11 cellular contexts compared by ENCODE assay signal in genomic region chr14:23114669-23115491, GRCh38. TPM values are rescaled to one million over a fixed set of nuclear protein-coding genes. Genes with fewer than 3 reads are reported as not detected.
A peak's percentile ranks its signal among the peaks of the same experiment; 100 is the strongest.
DNase-seq lines count a peak whose midpoint lies in the region; ATAC-seq, FAIRE-seq and TF ChIP-seq lines count a peak whose summit lies in the region.
"Had no signal": no experiment of that assay in that cellular context is flagged by ENCODE, and none has a peak within 500 bp of the region (broad histone marks: within the 10 kb centered on the region; RNA-seq: fewer than 3 reads in every experiment).

No MANE protein-coding gene starts in this region.

- H3K27me3 ChIP-seq in CD4-positive, alpha-beta T cell (ENCODE audit: control insufficient read depth, insufficient read depth, low read length), result peaks cover 16% of the 10 kb centered on the region
- H3K27me3 ChIP-seq in IMR-90 (ENCODE audit: control insufficient read depth, insufficient read depth, low read length) (no peaks in the 10 kb centered on the region), GM12878 (replicated peaks in 1 of 2; ENCODE audit: control insufficient read depth in 2 of 2, insufficient read depth in 2 of 2, low read length in 1 of 2) (peaks cover 0 to 7% of the 10 kb centered on the region in 2 experiments; a peak in 3 of 4 replicates), vagina (no peaks in the 10 kb centered on the region), neuronal stem cell (ENCODE audit: control insufficient read depth in 3 of 3, insufficient read depth in 3 of 3, low read depth in 1 of 3, low read length in 3 of 3) (peaks cover 0 to 12% (median 0%) of the 10 kb centered on the region in 3 experiments)

- no peaks in the 10 kb centered on the region for H4K20me1 ChIP-seq in IMR-90 (ENCODE audit: insufficient read depth, low read length)
- H4K20me1 ChIP-seq in GM12878 (ENCODE audit: control insufficient read depth, insufficient read depth), result no peaks in the 10 kb centered on the region

- H4K5ac ChIP-seq in IMR-90 (ENCODE audit: low read depth, low read length), result peak overlapping the region; percentile 73

- H3K9me3 Mint-ChIP-seq in CD4-positive, alpha-beta T cell, result no peaks in the 10 kb centered on the region

- CTCF ChIA-PET in CD4-positive, alpha-beta T cell (lab: Charles Lee), result interaction anchor here (1.1 kb wide), 1 partner anchor 72 kb away, joined by 3 read pairs; no protein-coding TSS in a partner anchor
- CTCF ChIA-PET in IMR-90 (lab: Yijun Ruan, JAX) (interaction anchor here (0.6 kb wide), 2 partner anchors 38 to 180 kb away, joined by 3 read pairs; no protein-coding TSS in a partner anchor), GM12878 (lab: Yijun Ruan, JAX) (interaction anchor here (1.2 kb wide), 1 partner anchor 38 kb away, joined by 3 read pairs; no protein-coding TSS in a partner anchor)

- H3K18ac ChIP-seq in IMR-90 (ENCODE audit: low read depth, low read length) (peak overlapping the region; percentile 87), neuronal stem cell (ENCODE audit: low read length) (no peak overlapping the region)

- H2BK20ac ChIP-seq in IMR-90 (ENCODE audit: low read depth, low read length), result peak overlapping the region; percentile 95

- DNase-seq in CD4-positive, alpha-beta T cell, result no peak
- DNase-seq in IMR-90, result peak; percentile 99
- DNase-seq in GM12878 (ENCODE audit: low read depth, low spot score), result no peak
- no peak for DNase-seq in vagina (ENCODE audit: extremely low spot score in 2 of 2)
- no peak for DNase-seq in neuronal stem cell (ENCODE audit: low spot score)
- DNase-seq: gastrocnemius medialis had no signal

- H3K4me1 Mint-ChIP-seq in CD4-positive, alpha-beta T cell (ENCODE audit: low read depth), result peaks cover 39% of the 10 kb centered on the region

- H3K9me1 ChIP-seq in IMR-90 (ENCODE audit: insufficient read depth, low read length), result peaks cover 35% of the 10 kb centered on the region

- no TSS peak for BruUV-seq in IMR-90 (replicated peaks; lab: Mats Ljungman, UMichigan)
- BruUV-seq in GM12878 (replicated peaks; lab: Mats Ljungman, UMichigan), result no TSS peak

- H3K9ac ChIP-seq in IMR-90 (ENCODE audit: low read depth, low read length) (peak overlapping the region; percentile 3; the same call in 1 of the 2 replicates), GM12878 (ENCODE audit: control insufficient read depth, insufficient read depth, low read length) (no peak overlapping the region), neuronal stem cell (ENCODE audit: low read depth, low read length, poor library complexity) (no peak overlapping the region)

- H2AK5ac ChIP-seq in IMR-90 (ENCODE audit: low read depth, low read length), result peak overlapping the region; percentile 97
- H2AK5ac ChIP-seq in neuronal stem cell (ENCODE audit: low read depth, low read length), result no peak overlapping the region

- H3K4me2 ChIP-seq in IMR-90 (ENCODE audit: low read depth, low read length) (peak overlapping the region; percentile 58), GM12878 (ENCODE audit: control insufficient read depth, insufficient read depth) (no peak overlapping the region), neuronal stem cell (ENCODE audit: insufficient read depth, low read length, poor library complexity, severe bottlenecking) (no peak overlapping the region)

- H3K4me3 ChIP-seq in IMR-90 (ENCODE audit: insufficient read depth, low read depth, low read length) (no peak overlapping the region), GM12878 (no peak overlapping the region), mesodermal cell (ENCODE audit: extremely low read depth, insufficient read depth, low read length, poor library complexity, severe bottlenecking) (no peak overlapping the region), vagina (no peak overlapping the region), neuronal stem cell (ENCODE audit: low read length in 2 of 2) (no peak overlapping the region)
- H3K4me3 ChIP-seq: gastrocnemius medialis had no signal

- no peak for FAIRE-seq in GM12878 (lab: Jason Lieb, UNC)

- H3K9me3 ChIP-seq in CD4-positive, alpha-beta T cell (ENCODE audit: control insufficient read depth, low read length), result no peaks in the 10 kb centered on the region
- H3K9me3 ChIP-seq in IMR-90 (ENCODE audit: control insufficient read depth, insufficient read depth, low read length) (no peaks in the 10 kb centered on the region), GM12878 (replicated peaks; ENCODE audit: control insufficient read depth, insufficient read depth, low read length) (no peaks in the 10 kb centered on the region), mesodermal cell (ENCODE audit: control insufficient read depth, low read length) (no peaks in the 10 kb centered on the region), vagina (no peaks in the 10 kb centered on the region), neuronal stem cell (replicated peaks in 1 of 2; ENCODE audit: control insufficient read depth in 2 of 2, insufficient read depth in 1 of 2, low read depth in 1 of 2, low read length in 2 of 2) (no peaks in the 10 kb centered on the region)
- H3K9me3 ChIP-seq: gastrocnemius medialis had no signal

- no peak overlapping the region for H3K27ac ChIP-seq in CD4-positive, alpha-beta T cell (ENCODE audit: low read depth, low read length)
- H3K27ac ChIP-seq in IMR-90 (ENCODE audit: insufficient read depth, low read length), result peak overlapping the region; percentile 79
- no peak overlapping the region for H3K27ac ChIP-seq in GM12878 (ENCODE audit: control insufficient read depth, insufficient read depth)
- peak overlapping the region; percentile 10 for H3K27ac ChIP-seq in mesodermal cell (ENCODE audit: low read depth, low read length, severe bottlenecking)
- H3K27ac ChIP-seq in vagina, result no peak overlapping the region
- H3K27ac ChIP-seq in neuronal stem cell (replicated peaks; ENCODE audit: low read length), result no peak overlapping the region
- H3K27ac ChIP-seq: gastrocnemius medialis had no signal

- no peak overlapping the region for H2BK12ac ChIP-seq in neuronal stem cell (ENCODE audit: low read length)

- peak overlapping the region; percentile 92 to 95 for H4K8ac ChIP-seq in IMR-90 (ENCODE audit: low read depth in 2 of 2, low read length in 2 of 2)
- no peak overlapping the region for H4K8ac ChIP-seq in neuronal stem cell (ENCODE audit: low read depth, low read length)

- dilution Hi-C loops in IMR-90 (cut with HindIII; ENCODE audit: low sequenced_read_pairs, unreplicated experiment), result no loop called here

- peak overlapping the region; percentile 93 for H2AK9ac ChIP-seq in IMR-90 (replicated peaks; ENCODE audit: low read depth, low read length, poor library complexity)

- H2BK15ac ChIP-seq in IMR-90 (ENCODE audit: low read depth, low read length), result peak overlapping the region; percentile 100; the same call in 2 of the 3 replicates
- no peak overlapping the region for H2BK15ac ChIP-seq in neuronal stem cell (ENCODE audit: low read length)

- H3K36me3 ChIP-seq in IMR-90 (ENCODE audit: control insufficient read depth, insufficient read depth, low read length), result no peaks in the 10 kb centered on the region
- no peaks in the 10 kb centered on the region for H3K36me3 ChIP-seq in GM12878 (ENCODE audit: control insufficient read depth in 2 of 2, insufficient read depth in 2 of 2, low read length in 1 of 2)
- H3K36me3 ChIP-seq in mesodermal cell (ENCODE audit: control insufficient read depth, insufficient read depth, low read length), result no peaks in the 10 kb centered on the region
- no peaks in the 10 kb centered on the region for H3K36me3 ChIP-seq in vagina
- no peaks in the 10 kb centered on the region for H3K36me3 ChIP-seq in neuronal stem cell (replicated peaks in 1 of 2; ENCODE audit: control insufficient read depth in 2 of 2, insufficient read depth in 2 of 2, low read length in 2 of 2)
- H3K36me3 ChIP-seq: gastrocnemius medialis had no signal

- H3K79me1 ChIP-seq in IMR-90 (ENCODE audit: low read depth in 1 of 2, low read length in 2 of 2) (peaks cover 9 to 10% of the 10 kb centered on the region in 2 experiments; a peak in 2 of 4 replicates), neuronal stem cell (ENCODE audit: low read depth, low read length) (no peaks in the 10 kb centered on the region)

- peak overlapping the region; percentile 95 for H3K4ac ChIP-seq in IMR-90 (ENCODE audit: low read depth, low read length)
- H3K4ac ChIP-seq in neuronal stem cell (ENCODE audit: low read length), result no peak overlapping the region

- no peaks in the 10 kb centered on the region for H3K79me2 ChIP-seq in GM12878 (ENCODE audit: control insufficient read depth, insufficient read depth, low read length)

- no peaks in the 10 kb centered on the region for H3K27me3 Mint-ChIP-seq in CD4-positive, alpha-beta T cell

- TF ChIP-seq POLR2A in IMR-90 (IDR thresholded peaks at IDR 0.05; ENCODE audit: low read depth, low read length), result peak; percentile 75; the same call in 1 of the 2 replicates
- TF ChIP-seq POLR2A in GM12878 (IDR thresholded peaks at IDR 0.05; ENCODE audit: low read depth, low read length), result no peak
- no peak for TF ChIP-seq POLR2A in vagina (IDR thresholded peaks at IDR 0.05)

- peak overlapping the region; percentile 95 for H4K91ac ChIP-seq in IMR-90 (ENCODE audit: insufficient read depth, low read depth, low read length)
- no peak overlapping the region for H4K91ac ChIP-seq in neuronal stem cell (ENCODE audit: low read depth, low read length, poor library complexity)

- peak overlapping the region; percentile 91 for H3K14ac ChIP-seq in IMR-90 (replicated peaks; ENCODE audit: low read depth, low read length)
- H3K14ac ChIP-seq in neuronal stem cell (ENCODE audit: low read length), result no peak overlapping the region

- POLR2A ChIA-PET in CD4-positive, alpha-beta T cell (lab: Charles Lee), result no interaction called here
- POLR2A ChIA-PET in IMR-90 (lab: Charles Lee; ENCODE audit: unreplicated experiment) (interaction anchor here (1.0 kb wide), 1 partner anchor 20 kb away, joined by 3 read pairs; the partner anchor contains the start of genes ACIN1 and C14orf119), GM12878 (lab: Charles Lee) (no interaction called here)

- peak overlapping the region; percentile 98 for H2BK120ac ChIP-seq in IMR-90 (ENCODE audit: low read depth, low read length)
- H2BK120ac ChIP-seq in neuronal stem cell (ENCODE audit: low read depth, low read length), result no peak overlapping the region

- intact Hi-C loops in CD4-positive, alpha-beta T cell (cut with DNase I, micrococcal nuclease), result loop anchor here in 1 of 2 experiments (5.0 kb wide), 1 partner anchor 43 kb away; no protein-coding TSS in a partner anchor
- intact Hi-C loops in IMR-90 (cut with micrococcal nuclease) (no loop called here), GM12878 (cut with micrococcal nuclease; ENCODE audit: unreplicated experiment) (no loop called here), vagina (cut with DNase I) (no loop called here)

- H2AFZ ChIP-seq in IMR-90 (replicated peaks; ENCODE audit: low read length, poor library complexity), result peak overlapping the region; percentile 82
- no peak overlapping the region for H2AFZ ChIP-seq in GM12878 (ENCODE audit: control insufficient read depth, low read depth, low read length)
- H2AFZ ChIP-seq in neuronal stem cell (ENCODE audit: low read length), result no peak overlapping the region

- TF ChIP-seq RAD21 in IMR-90 (IDR thresholded peaks at IDR 0.05; ENCODE audit: low read length) (no peak; the same call in 1 of the 2 replicates), GM12878 (IDR thresholded peaks at IDR 0.05; ENCODE audit: insufficient read depth, low read depth, low read length) (no peak)

- H3K36me3 Mint-ChIP-seq in CD4-positive, alpha-beta T cell (ENCODE audit: low read depth), result no peaks in the 10 kb centered on the region

- H3K4me3 Mint-ChIP-seq in CD4-positive, alpha-beta T cell, result no peak overlapping the region

- RAD21 ChIA-PET in GM12878 (lab: Charles Lee; ENCODE audit: unreplicated experiment), result no interaction called here

- ATAC-seq in CD4-positive, alpha-beta T cell (ENCODE audit: poor library complexity), result no peak
- ATAC-seq in IMR-90 (ENCODE audit: low read depth) (peak; percentile 88), GM12878 (no peak), GM18868 (IDR thresholded peaks at IDR 0.05; ENCODE audit: unreplicated experiment) (no peak), HG02981 (IDR thresholded peaks at IDR 0.05; ENCODE audit: unreplicated experiment) (no peak)

- SMC1A ChIA-PET in GM12878 (lab: Charles Lee; ENCODE audit: uncharacterized antibody, unreplicated experiment), result no interaction called here

- H2BK5ac ChIP-seq in IMR-90 (ENCODE audit: low read depth, low read length, poor library complexity, severe bottlenecking), result peak overlapping the region; percentile 95
- H2BK5ac ChIP-seq in neuronal stem cell (ENCODE audit: low read length), result no peak overlapping the region

- 14% methylated on average over 2 of the region's 11 CpGs; no CpG with 5 or more reads in 1 of the 2 experiments for WGBS in IMR-90 (ENCODE audit: extremely low coverage in 2 of 2, insufficient read length in 1 of 2), 2 experiments
- WGBS in GM12878 (ENCODE audit: insufficient coverage, insufficient replicate concordance, low lambda C conversion rate, missing lambda C conversion rate), result 32% methylated on average over 11 of the region's 11 CpGs
- WGBS in mesodermal cell (ENCODE audit: insufficient coverage in 2 of 2), 2 experiments, result 87 to 100% methylated on average over 1 to 4 of the region's 11 CpGs
- WGBS in neuronal stem cell (ENCODE audit: extremely low coverage in 2 of 2, insufficient read length in 2 of 2, insufficient replicate concordance in 1 of 2), 2 donors, result no CpG with 5 or more reads among the region's 11 CpGs

- peak overlapping the region; percentile 89 for H3K23ac ChIP-seq in IMR-90 (ENCODE audit: low read depth, low read length)
- no peak overlapping the region for H3K23ac ChIP-seq in neuronal stem cell (ENCODE audit: low read depth, low read length, poor library complexity)

- in situ Hi-C loops in IMR-90 (cut with MboI; ENCODE audit: low sequenced_read_pairs) (loop anchor here (10.0 kb wide), 1 partner anchor 190 kb away; the partner anchor contains the start of genes BCL2L2 and PPP1R3E), GM12878 (cut with MboI) (no loop called here)

- H3K56ac ChIP-seq in IMR-90 (ENCODE audit: extremely low read depth, insufficient read depth, low read length), result peak overlapping the region; percentile 69

- TF ChIP-seq CTCF in CD4-positive, alpha-beta T cell (IDR thresholded peaks at IDR 0.05), result no peak
- TF ChIP-seq CTCF in IMR-90 (conservative IDR thresholded peaks at IDR 0.05; ENCODE audit: low read depth, low read length) (0 out of 2 replicates have a peak, but pooled peaks have one; percentile 3), GM12878 (IDR thresholded peaks at IDR 0.05 in 2 of 3, conservative IDR thresholded peaks at IDR 0.05 in 1 of 3; ENCODE audit: control insufficient read depth in 2 of 3, extremely low read depth in 1 of 3, insufficient read depth in 1 of 3, low read depth in 3 of 3, low read length in 3 of 3) (no peak), vagina (IDR thresholded peaks at IDR 0.05) (no peak)

- H3K4me1 ChIP-seq in IMR-90 (ENCODE audit: control insufficient read depth, insufficient read depth, low read length) (peaks cover 29% of the 10 kb centered on the region), GM12878 (ENCODE audit: control insufficient read depth, insufficient read depth, low read length) (peaks cover 3% of the 10 kb centered on the region), mesodermal cell (ENCODE audit: control insufficient read depth, insufficient read depth, low read length, poor library complexity, severe bottlenecking) (peaks cover 33% of the 10 kb centered on the region), vagina (no peaks in the 10 kb centered on the region), neuronal stem cell (ENCODE audit: control insufficient read depth in 2 of 2, insufficient read depth in 1 of 2, low read depth in 1 of 2, low read length in 2 of 2) (peaks cover 9 to 16% of the 10 kb centered on the region in 2 donors)
- H3K4me1 ChIP-seq: gastrocnemius medialis had no signal

- no peak for TF ChIP-seq EP300 in GM12878 (IDR thresholded peaks at IDR 0.05; ENCODE audit: borderline replicate concordance in 1 of 2, control insufficient read depth in 1 of 2, low read depth in 2 of 2, low read length in 2 of 2)

- peak overlapping the region; percentile 94 for H3K27ac Mint-ChIP-seq in CD4-positive, alpha-beta T cell

RNA-seq across cellular contexts. Expression of gene CEBPE, which starts 4.2 kb away (rescaled TPM):
- total RNA-seq in CD4-positive, alpha-beta T cell, result not detected
- not detected in 2 replicates for total RNA-seq in IMR-90 (2012; rRNA removed)
- 0.05 TPM in 1 of 2 replicates, not detected in the other for polyA plus RNA-seq in IMR-90 (2012; rRNA removed)
- not detected in 2 replicates for polyA plus RNA-seq in IMR-90 (2012; cell fraction: cytosol; rRNA removed)
- polyA plus RNA-seq in IMR-90 (2012; cell fraction: nucleus; rRNA removed; ENCODE audit: low replicate concordance), result not detected in 2 replicates
- not detected in 2 replicates for total RNA-seq in GM12878 (2013; cell fraction: nucleolus; rRNA removed)
- total RNA-seq in GM12878 (2014; rRNA removed), result 0.45 TPM in 1 of 2 replicates, not detected in the other
- total RNA-seq in GM12878 (2014; rRNA removed; fragmentation: Illumina TruSeq; extraction: Trizol), result 0.09 TPM in 1 of 2 replicates, not detected in the other
- total RNA-seq in GM12878 (2021), result 0.21 TPM in 1 of 2 replicates, not detected in the other
- not detected for polyA plus RNA-seq in GM12878 (2011; ENCODE audit: low read depth)
- polyA plus RNA-seq in GM12878 (2011; rRNA removed), result not detected in 2 replicates
- polyA plus RNA-seq in GM12878 (2011; cell fraction: cytosol; rRNA removed), result not detected in 2 replicates
- polyA plus RNA-seq in GM12878 (2011; cell fraction: nucleus; rRNA removed), result not detected in 2 replicates
- not detected in 2 replicates for polyA plus RNA-seq in GM12878 (2012)
- not detected in 2 replicates for polyA plus RNA-seq in GM12878 (2014; fragmentation: Illumina TruSeq; extraction: Trizol)
- not detected for polyA plus RNA-seq in GM12878 (2014; fragmentation: Nextera tagmentation; extraction: Ambion mirVana)
- 0.23 and 0.24 TPM in 2 replicates for polyA plus RNA-seq in GM12878 (2014; rRNA removed)
- polyA plus RNA-seq in GM12878 (2016; fragmentation: Nextera tagmentation; extraction: Ambion mirVana), result not detected
- not detected in 2 replicates for polyA minus RNA-seq in GM12878 (2011; rRNA and poly(A)+ RNA removed)
- polyA minus RNA-seq in GM12878 (2011; cell fraction: cytosol; rRNA and poly(A)+ RNA removed), result not detected in 2 replicates
- not detected in 2 replicates for polyA minus RNA-seq in GM12878 (2011; cell fraction: nucleus; rRNA and poly(A)+ RNA removed)
- polyA plus RNA-seq in mesodermal cell (2013, experiment 1 of 2), result not detected
- polyA plus RNA-seq in mesodermal cell (2013, experiment 2 of 2), result not detected
- not detected for total RNA-seq in vagina
- not detected for polyA plus RNA-seq in neuronal stem cell (2013, experiment 1 of 2)
- not detected for polyA plus RNA-seq in neuronal stem cell (2013, experiment 2 of 2)
- total RNA-seq: gastrocnemius medialis had no signal

RNA-seq across cellular contexts. Expression of gene CIROP, which starts 10.1 kb away (rescaled TPM):
- not detected for total RNA-seq in CD4-positive, alpha-beta T cell
- total RNA-seq in IMR-90 (2012; rRNA removed) (0.28 and 0.36 TPM in 2 replicates), GM12878 (2014; rRNA removed) (not detected in 2 replicates), GM12878 (2014; rRNA removed; fragmentation: Illumina TruSeq; extraction: Trizol) (not detected in 2 replicates), GM12878 (2021) (not detected in 2 replicates), vagina (not detected)
- polyA plus RNA-seq in IMR-90 (2012; rRNA removed) (0.31 and 0.37 TPM in 2 replicates), GM12878 (2011; rRNA removed) (not detected in 2 replicates), GM12878 (2014; fragmentation: Illumina TruSeq; extraction: Trizol) (not detected in 2 replicates), GM12878 (2014; fragmentation: Nextera tagmentation; extraction: Ambion mirVana) (not detected), GM12878 (2014; rRNA removed) (not detected in 2 replicates), GM12878 (2016; fragmentation: Nextera tagmentation; extraction: Ambion mirVana) (not detected)
- 0.23 and 0.43 TPM in 2 replicates for polyA plus RNA-seq in IMR-90 (2012; cell fraction: cytosol; rRNA removed)
- polyA plus RNA-seq in IMR-90 (2012; cell fraction: nucleus; rRNA removed; ENCODE audit: low replicate concordance), result 1.3 and 1.8 TPM in 2 replicates
- not detected in 2 replicates for total RNA-seq in GM12878 (2013; cell fraction: nucleolus; rRNA removed)
- polyA plus RNA-seq in GM12878 (2011; ENCODE audit: low read depth), result not detected
- polyA plus RNA-seq in GM12878 (2011; cell fraction: cytosol; rRNA removed), result not detected in 2 replicates
- not detected in 2 replicates for polyA plus RNA-seq in GM12878 (2011; cell fraction: nucleus; rRNA removed)
- not detected in 2 replicates for polyA plus RNA-seq in GM12878 (2012)
- not detected in 2 replicates for polyA minus RNA-seq in GM12878 (2011; rRNA and poly(A)+ RNA removed)
- not detected in 2 replicates for polyA minus RNA-seq in GM12878 (2011; cell fraction: cytosol; rRNA and poly(A)+ RNA removed)
- polyA minus RNA-seq in GM12878 (2011; cell fraction: nucleus; rRNA and poly(A)+ RNA removed), result not detected in 2 replicates
- not detected for polyA plus RNA-seq in mesodermal cell (2013, experiment 1 of 2)
- polyA plus RNA-seq in mesodermal cell (2013, experiment 2 of 2), result not detected
- polyA plus RNA-seq in neuronal stem cell (2013, experiment 1 of 2), result not detected
- not detected for polyA plus RNA-seq in neuronal stem cell (2013, experiment 2 of 2)
- total RNA-seq: activated CD8-positive, alpha-beta memory T cell treated with anti-CD3 and anti-CD28 coated beads for 36 hours; gastrocnemius medialis; skeletal muscle tissue had no signal

RNA-seq across cellular contexts. Expression of gene C14orf119, which starts 19.6 kb away (rescaled TPM):
- total RNA-seq in CD4-positive, alpha-beta T cell, result 1 to 10 TPM; 3.1 to 3.9 TPM
- total RNA-seq in IMR-90 (2012; rRNA removed) (61.9 and 83.7 TPM in 2 replicates), GM12878 (2014; rRNA removed) (38.8 and 43.7 TPM in 2 replicates), GM12878 (2014; rRNA removed; fragmentation: Illumina TruSeq; extraction: Trizol) (36.8 and 40.8 TPM in 2 replicates), GM12878 (2021) (35.9 and 40.4 TPM in 2 replicates), vagina (13.8 TPM)
- polyA plus RNA-seq in IMR-90 (2012; rRNA removed) (74.0 and 86.3 TPM in 2 replicates), GM12878 (2011; rRNA removed) (44.4 and 65.1 TPM in 2 replicates), GM12878 (2014; fragmentation: Illumina TruSeq; extraction: Trizol) (32.3 and 44.9 TPM in 2 replicates), GM12878 (2014; fragmentation: Nextera tagmentation; extraction: Ambion mirVana) (100 to 1,000 TPM; 166 to 228 TPM), GM12878 (2014; rRNA removed) (50.1 and 50.7 TPM in 2 replicates), GM12878 (2016; fragmentation: Nextera tagmentation; extraction: Ambion mirVana) (100 to 1,000 TPM; 104 to 120 TPM)
- polyA plus RNA-seq in IMR-90 (2012; cell fraction: cytosol; rRNA removed), result 36.7 and 38.7 TPM in 2 replicates
- 13.9 and 46.2 TPM in 2 replicates for polyA plus RNA-seq in IMR-90 (2012; cell fraction: nucleus; rRNA removed; ENCODE audit: low replicate concordance)
- total RNA-seq in GM12878 (2013; cell fraction: nucleolus; rRNA removed), result 11.1 and 15.9 TPM in 2 replicates
- 26.0 TPM for polyA plus RNA-seq in GM12878 (2011; ENCODE audit: low read depth)
- 58.8 and 73.6 TPM in 2 replicates for polyA plus RNA-seq in GM12878 (2011; cell fraction: cytosol; rRNA removed)
- 33.9 and 45.7 TPM in 2 replicates for polyA plus RNA-seq in GM12878 (2011; cell fraction: nucleus; rRNA removed)
- polyA plus RNA-seq in GM12878 (2012), result 24.1 and 34.1 TPM in 2 replicates
- 60.8 and 65.4 TPM in 2 replicates for polyA minus RNA-seq in GM12878 (2011; rRNA and poly(A)+ RNA removed)
- polyA minus RNA-seq in GM12878 (2011; cell fraction: cytosol; rRNA and poly(A)+ RNA removed), result 8.8 and 11.4 TPM in 2 replicates
- polyA minus RNA-seq in GM12878 (2011; cell fraction: nucleus; rRNA and poly(A)+ RNA removed), result 11.5 and 13.7 TPM in 2 replicates
- 94.0 TPM for polyA plus RNA-seq in mesodermal cell (2013, experiment 1 of 2)
- 93.3 TPM for polyA plus RNA-seq in mesodermal cell (2013, experiment 2 of 2)
- polyA plus RNA-seq in neuronal stem cell (2013, experiment 1 of 2), result 21.0 TPM
- polyA plus RNA-seq in neuronal stem cell (2013, experiment 2 of 2), result 18.3 TPM

RNA-seq across cellular contexts. Expression of gene ACIN1, which starts 19.9 kb away (rescaled TPM):
- 100 to 1,000 TPM; 282 to 288 TPM for total RNA-seq in CD4-positive, alpha-beta T cell
- total RNA-seq in IMR-90 (2012; rRNA removed) (71.9 and 73.8 TPM in 2 replicates), GM12878 (2014; rRNA removed) (96.2 and 100 TPM in 2 replicates), GM12878 (2014; rRNA removed; fragmentation: Illumina TruSeq; extraction: Trizol) (86.1 and 86.4 TPM in 2 replicates), GM12878 (2021) (124 and 130 TPM in 2 replicates), vagina (121 TPM)
- polyA plus RNA-seq in IMR-90 (2012; rRNA removed) (167 and 185 TPM in 2 replicates), GM12878 (2011; rRNA removed) (87.5 and 112 TPM in 2 replicates), GM12878 (2014; fragmentation: Illumina TruSeq; extraction: Trizol) (148 and 150 TPM in 2 replicates), GM12878 (2014; fragmentation: Nextera tagmentation; extraction: Ambion mirVana) (1 to 10 TPM; 4.3 to 9.9 TPM), GM12878 (2014; rRNA removed) (117 and 126 TPM in 2 replicates), GM12878 (2016; fragmentation: Nextera tagmentation; extraction: Ambion mirVana) (10 to 100 TPM; 42.3 to 44.1 TPM)
- 47.0 and 54.1 TPM in 2 replicates for polyA plus RNA-seq in IMR-90 (2012; cell fraction: cytosol; rRNA removed)
- polyA plus RNA-seq in IMR-90 (2012; cell fraction: nucleus; rRNA removed; ENCODE audit: low replicate concordance), result 631 and 1,195 TPM in 2 replicates
- 261 and 267 TPM in 2 replicates for total RNA-seq in GM12878 (2013; cell fraction: nucleolus; rRNA removed)
- 61.6 TPM for polyA plus RNA-seq in GM12878 (2011; ENCODE audit: low read depth)
- 55.6 and 62.4 TPM in 2 replicates for polyA plus RNA-seq in GM12878 (2011; cell fraction: cytosol; rRNA removed)
- polyA plus RNA-seq in GM12878 (2011; cell fraction: nucleus; rRNA removed), result 705 and 814 TPM in 2 replicates
- polyA plus RNA-seq in GM12878 (2012), result 80.4 and 97.4 TPM in 2 replicates
- 92.8 and 105 TPM in 2 replicates for polyA minus RNA-seq in GM12878 (2011; rRNA and poly(A)+ RNA removed)
- 29.7 and 32.2 TPM in 2 replicates for polyA minus RNA-seq in GM12878 (2011; cell fraction: cytosol; rRNA and poly(A)+ RNA removed)
- 166 and 248 TPM in 2 replicates for polyA minus RNA-seq in GM12878 (2011; cell fraction: nucleus; rRNA and poly(A)+ RNA removed)
- polyA plus RNA-seq in mesodermal cell (2013, experiment 1 of 2), result 167 TPM
- 150 TPM for polyA plus RNA-seq in mesodermal cell (2013, experiment 2 of 2)
- 147 TPM for polyA plus RNA-seq in neuronal stem cell (2013, experiment 1 of 2)
- 150 TPM for polyA plus RNA-seq in neuronal stem cell (2013, experiment 2 of 2)

RNA-seq across cellular contexts. Expression of gene CDH24, which starts 57.6 kb away (rescaled TPM):
- 1 to 10 TPM; 3.3 to 3.7 TPM for total RNA-seq in CD4-positive, alpha-beta T cell
- total RNA-seq in IMR-90 (2012; rRNA removed), result 3.6 and 3.9 TPM in 2 replicates
- 24.4 and 30.0 TPM in 2 replicates for polyA plus RNA-seq in IMR-90 (2012; rRNA removed)
- 11.1 and 16.7 TPM in 2 replicates for polyA plus RNA-seq in IMR-90 (2012; cell fraction: cytosol; rRNA removed)
- polyA plus RNA-seq in IMR-90 (2012; cell fraction: nucleus; rRNA removed; ENCODE audit: low replicate concordance), result 239 and 468 TPM in 2 replicates
- 5.5 and 5.8 TPM in 2 replicates for total RNA-seq in GM12878 (2013; cell fraction: nucleolus; rRNA removed)
- 0.45 and 0.49 TPM in 2 replicates for total RNA-seq in GM12878 (2014; rRNA removed)
- 0.23 and 0.36 TPM in 2 replicates for total RNA-seq in GM12878 (2014; rRNA removed; fragmentation: Illumina TruSeq; extraction: Trizol)
- 0.90 and 1.1 TPM in 2 replicates for total RNA-seq in GM12878 (2021)
- 0.56 TPM for polyA plus RNA-seq in GM12878 (2011; ENCODE audit: low read depth)
- 0.65 and 1.4 TPM in 2 replicates for polyA plus RNA-seq in GM12878 (2011; rRNA removed)
- 1.2 and 2.1 TPM in 2 replicates for polyA plus RNA-seq in GM12878 (2011; cell fraction: cytosol; rRNA removed)
- 18.1 and 19.5 TPM in 2 replicates for polyA plus RNA-seq in GM12878 (2011; cell fraction: nucleus; rRNA removed)
- 0.96 and 0.97 TPM in 2 replicates for polyA plus RNA-seq in GM12878 (2012)
- polyA plus RNA-seq in GM12878 (2014; fragmentation: Illumina TruSeq; extraction: Trizol), result 0.46 and 0.67 TPM in 2 replicates
- polyA plus RNA-seq in GM12878 (2014; fragmentation: Nextera tagmentation; extraction: Ambion mirVana), result not detected
- polyA plus RNA-seq in GM12878 (2014; rRNA removed), result 1.2 and 1.5 TPM in 2 replicates
- polyA plus RNA-seq in GM12878 (2016; fragmentation: Nextera tagmentation; extraction: Ambion mirVana), result under 1 TPM; 0.10 to 0.37 TPM
- polyA minus RNA-seq in GM12878 (2011; rRNA and poly(A)+ RNA removed), result 1.1 and 1.3 TPM in 2 replicates
- 0.67 TPM in 1 of 2 replicates, not detected in the other for polyA minus RNA-seq in GM12878 (2011; cell fraction: cytosol; rRNA and poly(A)+ RNA removed)
- polyA minus RNA-seq in GM12878 (2011; cell fraction: nucleus; rRNA and poly(A)+ RNA removed), result 1.3 and 1.6 TPM in 2 replicates
- 25.6 TPM for polyA plus RNA-seq in mesodermal cell (2013, experiment 1 of 2)
- 20.5 TPM for polyA plus RNA-seq in mesodermal cell (2013, experiment 2 of 2)
- total RNA-seq in vagina, result 5.4 TPM
- polyA plus RNA-seq in neuronal stem cell (2013, experiment 1 of 2), result 21.1 TPM
- 20.6 TPM for polyA plus RNA-seq in neuronal stem cell (2013, experiment 2 of 2)

Comparison
In these comparisons a context has a peak if more than half of its experiments do, and no peak if none do; other contexts are left out.
1. H3K27ac ChIP-seq: peak in IMR-90 (single experiment) and mesodermal cell (single experiment); none in CD4-positive, alpha-beta T cell (single experiment), GM12878 (single experiment), vagina (single experiment) and neuronal stem cell (single experiment).